10 cellular contexts compared by ENCODE assay signal in genomic region chr12:84341467-84342193, GRCh38.
"Had no signal": no experiment of that assay in that cellular context is flagged by ENCODE, and none has a peak within 500 bp of the region (broad histone marks: within the 10 kb centered on the region; RNA-seq: fewer than 3 reads in every experiment).

No MANE protein-coding gene starts in this region.

- DNase-seq: GM23248, GOT3, H7, H9, HCEC 1CT, HFFc6 had no signal

- H3K9ac ChIP-seq: GM23248 had no signal

- H3K27ac ChIP-seq: GM23248 had no signal

- H3K4me2 ChIP-seq: GM23338 had no signal

- H3K27ac Mint-ChIP-seq: GM23338, H9, HFFc6 had no signal

- H3K9me3 Mint-ChIP-seq: GM23338, HFFc6 had no signal

- H3K36me3 ChIP-seq: HAP-1 had no signal

- ATAC-seq: GM23338, HCT116 had no signal

- H3K4me3 ChIP-seq: GM23248, GM23338, HAP-1 had no signal

- H3K4me1 ChIP-seq: HAP-1 had no signal

- H3K4me1 Mint-ChIP-seq: GM23338, H9 had no signal

- H2AFZ ChIP-seq: GM23248, GM23338 had no signal

- H3K9me3 ChIP-seq: HAP-1 had no signal

- FAIRE-seq: H54 had no signal

- H3K4me3 Mint-ChIP-seq: GM23338, H9, HFFc6 had no signal
